ENCODE assay signal across 11 cellular contexts in the genomic region with DNA sequence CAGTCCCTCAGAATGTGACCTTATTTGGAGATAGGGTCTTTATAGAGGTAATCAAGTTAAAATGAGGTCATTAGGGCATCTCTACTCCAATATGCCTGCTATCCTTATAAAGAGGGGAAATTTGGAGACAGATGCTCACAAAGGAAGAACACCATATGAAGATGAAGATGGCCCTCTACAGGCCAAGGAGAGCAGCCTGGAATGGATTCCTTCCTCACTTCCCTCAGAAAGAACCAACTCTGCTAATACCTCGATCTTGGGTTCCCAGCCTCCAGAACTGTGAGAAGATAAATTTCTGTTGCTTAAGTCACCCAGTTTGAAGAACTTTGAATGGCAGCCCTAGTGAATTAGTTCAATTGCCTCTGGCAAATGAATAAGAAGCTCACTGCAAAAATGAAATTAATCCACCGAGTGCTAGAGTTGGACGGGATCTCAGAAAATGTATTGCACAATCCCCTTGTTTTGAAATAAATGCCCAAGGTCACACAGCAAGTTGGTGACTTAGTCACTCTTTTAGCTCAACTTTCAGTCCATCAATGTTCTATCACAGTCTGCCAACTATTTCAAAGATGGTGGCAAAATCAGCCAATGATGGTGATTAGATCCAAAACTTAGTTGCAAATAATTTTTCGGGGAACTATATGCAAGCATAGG. TPM values are rescaled to one million over a fixed set of nuclear protein-coding genes. Genes with fewer than 3 reads are reported as not detected.
DNase-seq lines count a peak whose midpoint lies in the region; TF ChIP-seq lines count a peak whose summit lies in the region.
"Not testable (repeated sequence)": the region's sequence is repeated elsewhere in the genome, so short reads cannot be mapped to it uniquely, and the experiment has no call there.
"Had no signal": no experiment of that assay in that cellular context is flagged by ENCODE, and none has a peak within 500 bp of the region (broad histone marks: within the 10 kb centered on the region; RNA-seq: fewer than 3 reads in every experiment).

No MANE protein-coding gene starts in this region.

- BruUV-seq in MCF 10A (replicated peaks; lab: Mats Ljungman, UMichigan) = TSS peak; percentile 53

- not testable (repeated sequence) for H3K36me3 Mint-ChIP-seq in MCF 10A (ENCODE audit: insufficient read depth, unreplicated experiment)

- in situ Hi-C loops in ACHN (cut with HindIII; ENCODE audit: low pct_ligation_motif_present, low pct_unique_long_range_greater_than_20kb, low sequenced_read_pairs) = not testable (repeated sequence)

- intact Hi-C loops in MCF 10A (cut with micrococcal nuclease) = not testable (repeated sequence)

- not testable (repeated sequence) for H3K27me3 Mint-ChIP-seq in MCF 10A (ENCODE audit: insufficient read depth, unreplicated experiment)

- DNase-seq in ACHN (peak; percentile 27), GM04503 (ENCODE audit: low read depth) (peak; percentile 17), M059J (ENCODE audit: low read depth) (peak; percentile 85), RPMI8226 (peak; percentile 2), MCF 10A (ENCODE audit: unreplicated experiment) (peak; percentile 84), fibroblast of peridontal ligament (ENCODE audit: extremely low read depth) (peak; percentile 43), iris pigment epithelial cell (ENCODE audit: low read depth) (peak; percentile 51), renal cortical epithelial cell (ENCODE audit: low read depth) (peak; percentile 16)

- POLR2A ChIA-PET in MCF 10A (lab: Yijun Ruan, JAX) = not testable (repeated sequence)

- peak; percentile 32 for TF ChIP-seq CTCF in MCF 10A (IDR thresholded peaks at IDR 0.05; ENCODE audit: unreplicated experiment)

- peak overlapping the region; percentile 26 for H3K4me3 Mint-ChIP-seq in MCF 10A (ENCODE audit: unreplicated experiment)

- H3K9me3 Mint-ChIP-seq in MCF 10A (ENCODE audit: unreplicated experiment) = not testable (repeated sequence)

- CTCF ChIA-PET in MCF 10A (lab: Yijun Ruan, JAX) = interaction anchor here (0.7 kb wide), 2 partner anchors 174 to 281 kb away, joined by 3 read pairs; no protein-coding TSS in a partner anchor

- not testable (repeated sequence) for H3K4me1 Mint-ChIP-seq in MCF 10A (ENCODE audit: insufficient read depth, unreplicated experiment)

- H3K27ac Mint-ChIP-seq in MCF 10A (ENCODE audit: low read depth, unreplicated experiment) = not testable (repeated sequence)

RNA-seq across cellular contexts. Expression of a gene that starts 27.1 kb away (rescaled TPM):
- total RNA-seq in M059J (2014; rRNA removed; shearing (Covaris generic)) = 9.1 and 13.3 TPM in 2 replicates
- total RNA-seq in MCF 10A (2022) (19.4 and 21.8 TPM in 2 replicates), renal cortical epithelial cell (1.9 and 6.8 TPM in 2 replicates)

RNA-seq across cellular contexts. Expression of a gene that starts 27.8 kb away (rescaled TPM):
- total RNA-seq in M059J (2014; rRNA removed; shearing (Covaris generic)) = 38.8 and 69.6 TPM in 2 replicates
- total RNA-seq in MCF 10A (2022) (72.1 and 78.0 TPM in 2 replicates), renal cortical epithelial cell (21.0 and 56.9 TPM in 2 replicates)

RNA-seq across cellular contexts. Expression of a gene that starts 58.4 kb away (rescaled TPM):
- not detected in 2 replicates for total RNA-seq in M059J (2014; rRNA removed; shearing (Covaris generic))
- total RNA-seq in MCF 10A (2022) = not detected in 2 replicates
- not detected in 2 replicates for total RNA-seq in renal cortical epithelial cell
- total RNA-seq: ascending aorta; heart left ventricle; naive thymus-derived CD8-positive, alpha-beta T cell had no signal

Comparison
In these comparisons a context has a peak if more than half of its experiments do, and no peak if none do; other contexts are left out.
1. Peak in every context shown above with its lines: DNase-seq.
2. DNase-seq: peak in every context shown above with its lines; median percentile 85 in M059J; 84 in MCF 10A; 51 in iris pigment epithelial cell; 43 in fibroblast of peridontal ligament; 27 in ACHN; 17 in GM04503; 16 in renal cortical epithelial cell; 2 in RPMI8226.